Comparison of ENCODE assay signal across 8 cellular contexts in genomic region chr11:67464411-67465189, GRCh38. TPM values are rescaled to one million over a fixed set of nuclear protein-coding genes. Genes with fewer than 3 reads are reported as not detected.
A peak's percentile ranks its signal among the peaks of the same experiment; 100 is the strongest.
DNase-seq lines count a peak whose midpoint lies in the region; ATAC-seq, FAIRE-seq and TF ChIP-seq lines count a peak whose summit lies in the region.

No MANE protein-coding gene starts in this region.

- no peaks in the 10 kb centered on the region for H3K36me3 ChIP-seq in H1 (ENCODE audit: control insufficient read depth in 2 of 4, insufficient read depth in 4 of 4, low read length in 3 of 4)
- no peaks in the 10 kb centered on the region for H3K36me3 ChIP-seq in mesendoderm (ENCODE audit: control insufficient read depth, insufficient read depth, low read length)

- H3K27me3 ChIP-seq in H1 (replicated peaks in 1 of 4; ENCODE audit: control insufficient read depth in 3 of 4, extremely low read depth in 1 of 4, insufficient read depth in 3 of 4, low read length in 3 of 4): no peaks in the 10 kb centered on the region
- no peaks in the 10 kb centered on the region for H3K27me3 ChIP-seq in mesendoderm (ENCODE audit: insufficient read depth, low read length, poor library complexity)

- H3K79me1 ChIP-seq in H1 (ENCODE audit: low read depth, low read length) (peaks cover 2% of the 10 kb centered on the region), mesendoderm (ENCODE audit: low read length) (peaks cover 2% of the 10 kb centered on the region)

- TF ChIP-seq EP300 in H1 (IDR thresholded peaks at IDR 0.05; ENCODE audit: borderline replicate concordance in 1 of 2, low read depth in 2 of 2, low read length in 2 of 2): no peak

- no peak for FAIRE-seq in H1 (lab: Jason Lieb, UNC)

- POLR2A ChIA-PET in H1 (lab: Charles Lee; ENCODE audit: partially characterized antibody): interaction anchor here (0.7 to 1.9 kb wide), 14 partner anchors 12 to 73 kb away, joined by 3 to 15 read pairs (median 4); partner anchors contain the start of genes AIP, CDK2AP2, GPR152 and PPP1CA

- H3K9ac ChIP-seq in H1 (replicated peaks in 1 of 4; ENCODE audit: extremely low read depth in 1 of 4, low read depth in 3 of 4, low read length in 3 of 4) (peak overlapping the region; percentile 69 to 93 (median 74)), mesendoderm (ENCODE audit: low read length) (peak overlapping the region; percentile 91)

- TF ChIP-seq CTCF in H1 (IDR thresholded peaks at IDR 0.05; ENCODE audit: control extremely low read depth in 1 of 3, insufficient read depth in 1 of 3, low read depth in 1 of 3, low read length in 3 of 3): no peak

- H2BK12ac ChIP-seq in H1 (ENCODE audit: low read depth, low read length): 0 out of 2 replicates have a peak overlapping the region, but pooled peaks have one; percentile 60

- CTCF ChIA-PET in H1 (lab: Charles Lee; ENCODE audit: partially characterized antibody): interaction anchor here (0.6 to 1.6 kb wide), 6 partner anchors 26 to 160 kb away, joined by 3 to 5 read pairs (median 3); partner anchors contain the start of gene PPP1CA

- peaks cover 0 to 3% of the 10 kb centered on the region in 2 experiments for H4K20me1 ChIP-seq in H1 (replicated peaks in 1 of 2; ENCODE audit: control insufficient read depth in 1 of 2, insufficient read depth in 2 of 2, low read length in 2 of 2)

- H2AK5ac ChIP-seq in H1 (ENCODE audit: low read depth, low read length): no peak overlapping the region
- H2AK5ac ChIP-seq in mesendoderm (ENCODE audit: low read length): peak overlapping the region; percentile 67

- peak overlapping the region; percentile 95 for H4K8ac ChIP-seq in H1 (ENCODE audit: extremely low read depth, insufficient read depth, low read length)
- peak overlapping the region; percentile 44 for H4K8ac ChIP-seq in mesendoderm (ENCODE audit: low read depth, low read length)

- H2BK120ac ChIP-seq in H1 (replicated peaks; ENCODE audit: low read depth, low read length): no peak overlapping the region
- no peak overlapping the region for H2BK120ac ChIP-seq in mesendoderm (ENCODE audit: low read depth, low read length)

- TF ChIP-seq POLR2A in H1 (IDR thresholded peaks at IDR 0.05; ENCODE audit: control extremely low read depth in 1 of 2, low read depth in 2 of 2, low read length in 2 of 2): peak in 1 of 2 experiments; percentile 83; a peak in 2 of 3 replicates

- H3K27ac ChIP-seq in H1 (ENCODE audit: low read depth, low read length): peak overlapping the region; percentile 87
- H3K27ac ChIP-seq in mesendoderm (ENCODE audit: low read depth, low read length): peak overlapping the region; percentile 57

- 19% methylated on average over 40 of the region's 56 CpGs; no CpG with 5 or more reads in 1 of the 2 experiments for WGBS in H1 (ENCODE audit: extremely low coverage in 1 of 2, insufficient coverage in 1 of 2, insufficient read length in 1 of 2, insufficient replicate concordance in 2 of 2, low coverage in 1 of 2, low lambda C conversion rate in 2 of 2, missing lambda C conversion rate in 1 of 2), 2 experiments
- WGBS in mesendoderm (ENCODE audit: extremely low coverage, insufficient coverage, low lambda C conversion rate): no CpG with 5 or more reads among the region's 56 CpGs

- H2BK15ac ChIP-seq in H1 (ENCODE audit: low read length) (peak overlapping the region; percentile 99; the same call in 1 of the 2 replicates), mesendoderm (replicated peaks; ENCODE audit: low read depth) (no peak overlapping the region)

- H3K4me1 ChIP-seq in H1 (replicated peaks in 1 of 4; ENCODE audit: control insufficient read depth in 3 of 4, insufficient read depth in 4 of 4, low read length in 3 of 4): peaks cover 2 to 14% (median 6%) of the 10 kb centered on the region in 4 experiments; a peak in 6 of 7 replicates
- peaks cover 3% of the 10 kb centered on the region for H3K4me1 ChIP-seq in mesendoderm (ENCODE audit: control insufficient read depth, low read depth, low read length)

- H3K4me2 ChIP-seq in H1 (ENCODE audit: insufficient read depth in 1 of 2, low read depth in 2 of 2, low read length in 2 of 2): peak overlapping the region; percentile 70 to 82
- peak overlapping the region; percentile 91 for H3K4me2 ChIP-seq in mesendoderm (ENCODE audit: low read length)

- H4K91ac ChIP-seq in H1 (replicated peaks; ENCODE audit: insufficient read length, low read length): peak overlapping the region; percentile 98

- H3K9me3 ChIP-seq in H1 (ENCODE audit: insufficient read depth in 2 of 2, low read depth in 1 of 2, low read length in 1 of 2): no peaks in the 10 kb centered on the region

- H3K4ac ChIP-seq in H1 (replicated peaks; ENCODE audit: insufficient read length, low read depth, low read length) (peak overlapping the region; percentile 67), mesendoderm (ENCODE audit: low read depth, low read length) (peak overlapping the region; percentile 66)

- ATAC-seq in HG03354 (IDR thresholded peaks at IDR 0.05; ENCODE audit: poor library complexity, severe bottlenecking, unreplicated experiment): peak; percentile 67

- TF ChIP-seq RAD21 in H1 (IDR thresholded peaks at IDR 0.05 in 1 of 2, conservative IDR thresholded peaks at IDR 0.05 in 1 of 2; ENCODE audit: low read depth in 2 of 2, low read length in 2 of 2): no peak

- H3K56ac ChIP-seq in H1 (replicated peaks; ENCODE audit: insufficient read length, low read depth, low read length) (peak overlapping the region; percentile 75), mesendoderm (ENCODE audit: low read length) (peak overlapping the region; percentile 99)

- DNase-seq in NCI-H2227 (lab: John Stamatoyannopoulos, UW; ENCODE audit: unreplicated experiment) (peak; percentile 55), NCI-H2227 treated with DMSO at 0.1 percent for 48 hours (lab: John Stamatoyannopoulos, UW) (no peak), NCI-H774 (lab: John Stamatoyannopoulos, UW) (peak; percentile 91), H1 (ENCODE audit: low read depth in 1 of 2, low spot score in 2 of 2) (peak; percentile 63 to 89), mesendoderm (peak; percentile 94)
- DNase-seq in activated CD8-positive, alpha-beta memory T cell treated with anti-CD3 and anti-CD28 coated beads for 24 hours: peak; percentile 93
- peak; percentile 84 for DNase-seq in stimulated activated CD8-positive, alpha-beta memory T cell treated with anti-CD3 and anti-CD28 coated beads, Interleukin-12 subunit alpha, Interleukin-12 subunit beta, amount 100 ng/mL, for 24 hours (ENCODE audit: extremely low read depth)

- peak overlapping the region; percentile 66; the same call in 1 of the 2 replicates for H2AFZ ChIP-seq in H1 (ENCODE audit: low read length)

- H4K5ac ChIP-seq in H1 (ENCODE audit: insufficient read length, low read depth, low read length) (peak overlapping the region; percentile 82), mesendoderm (ENCODE audit: low read length) (no peak overlapping the region)

- peaks cover 0 to 3% of the 10 kb centered on the region in 2 experiments; a peak in 2 of 4 replicates for H3K79me2 ChIP-seq in H1 (ENCODE audit: control insufficient read depth in 1 of 2, insufficient read depth in 2 of 2, low read length in 2 of 2)
- H3K79me2 ChIP-seq in mesendoderm (ENCODE audit: control insufficient read depth, insufficient read depth, low read length): no peaks in the 10 kb centered on the region

- H3K4me3 ChIP-seq in H1 (ENCODE audit: extremely low read depth in 1 of 4, insufficient read depth in 2 of 4, low read depth in 3 of 4, low read length in 4 of 4) (peak overlapping the region; percentile 76 to 92 (median 85)), mesendoderm (ENCODE audit: low read length) (peak overlapping the region; percentile 80)

- H3K23ac ChIP-seq in H1 (ENCODE audit: insufficient read length) (no peak overlapping the region), mesendoderm (ENCODE audit: low read length) (no peak overlapping the region)

- H2BK20ac ChIP-seq in H1 (ENCODE audit: low read length): no peak overlapping the region

- H3K18ac ChIP-seq in H1 (ENCODE audit: extremely low read depth, low read length): peak overlapping the region; percentile 85; the same call in 1 of the 2 replicates
- H3K18ac ChIP-seq in mesendoderm (ENCODE audit: low read length): peak overlapping the region; percentile 75

- no peak overlapping the region for H3K14ac ChIP-seq in H1 (ENCODE audit: insufficient read length)

- peaks cover 6% of the 10 kb centered on the region for H3K23me2 ChIP-seq in H1 (ENCODE audit: low read depth, low read length)

- H2BK5ac ChIP-seq in H1 (ENCODE audit: low read depth, low read length): peak overlapping the region; percentile 93
- no peak overlapping the region for H2BK5ac ChIP-seq in mesendoderm (ENCODE audit: low read length)

RNA-seq across cellular contexts. Expression of gene TMEM134, which starts 4.5 kb away (rescaled TPM):
- total RNA-seq in H1 (2021; fragmentation: NEBNext Ultra II Directional; extraction: Animal tissue kit (Norgen Biotek cat#: 25700)): 32.4 and 33.5 TPM in 2 replicates
- 229 and 268 TPM in 2 replicates for polyA plus RNA-seq in H1 (2011; rRNA removed)
- polyA plus RNA-seq in H1 (2011; cell fraction: cytosol; rRNA removed): 137 TPM
- polyA plus RNA-seq in H1 (2011; cell fraction: nucleus; rRNA removed): 92.9 TPM
- polyA plus RNA-seq in H1 (2012, experiment 1 of 2): 33.1 to 44.0 TPM (median 41.7 TPM) in 4 replicates
- 29.0 TPM for polyA plus RNA-seq in H1 (2012, experiment 2 of 2)
- polyA plus RNA-seq in H1 (2013, experiment 1 of 2): 35.4 TPM
- 38.9 TPM for polyA plus RNA-seq in H1 (2013, experiment 2 of 2)
- polyA minus RNA-seq in H1 (2011; rRNA and poly(A)+ RNA removed): 3.5 and 4.4 TPM in 2 replicates
- 15.0 TPM for polyA minus RNA-seq in H1 (2011; cell fraction: cytosol; rRNA and poly(A)+ RNA removed)
- 24.3 TPM for polyA minus RNA-seq in H1 (2011; cell fraction: nucleus; rRNA and poly(A)+ RNA removed)
- 27.8 TPM for polyA plus RNA-seq in mesendoderm (2013, experiment 1 of 2)
- polyA plus RNA-seq in mesendoderm (2013, experiment 2 of 2): 25.7 TPM

RNA-seq across cellular contexts. Expression of gene CABP4, which starts 9.4 kb away (rescaled TPM):
- total RNA-seq in H1 (2021; fragmentation: NEBNext Ultra II Directional; extraction: Animal tissue kit (Norgen Biotek cat#: 25700)): not detected in 2 replicates
- 0.03 TPM in 1 of 2 replicates, not detected in the other for polyA plus RNA-seq in H1 (2011; rRNA removed)
- not detected for polyA plus RNA-seq in H1 (2011; cell fraction: cytosol; rRNA removed)
- 0.34 TPM for polyA plus RNA-seq in H1 (2011; cell fraction: nucleus; rRNA removed)
- not detected in 4 replicates for polyA plus RNA-seq in H1 (2012, experiment 1 of 2)
- polyA plus RNA-seq in H1 (2012, experiment 2 of 2): not detected
- polyA plus RNA-seq in H1 (2013, experiment 1 of 2): 0.06 TPM
- polyA plus RNA-seq in H1 (2013, experiment 2 of 2): 0.09 TPM
- not detected in 2 replicates for polyA minus RNA-seq in H1 (2011; rRNA and poly(A)+ RNA removed)
- polyA minus RNA-seq in H1 (2011; cell fraction: cytosol; rRNA and poly(A)+ RNA removed): not detected
- not detected for polyA minus RNA-seq in H1 (2011; cell fraction: nucleus; rRNA and poly(A)+ RNA removed)
- 0.06 TPM for polyA plus RNA-seq in mesendoderm (2013, experiment 1 of 2)
- not detected for polyA plus RNA-seq in mesendoderm (2013, experiment 2 of 2)

RNA-seq across cellular contexts. Expression of gene GPR152, which starts 12.1 kb away (rescaled TPM):
- not detected in 2 replicates for total RNA-seq in H1 (2021; fragmentation: NEBNext Ultra II Directional; extraction: Animal tissue kit (Norgen Biotek cat#: 25700))
- polyA plus RNA-seq in H1 (2011; rRNA removed): not detected in 2 replicates
- polyA plus RNA-seq in H1 (2011; cell fraction: cytosol; rRNA removed): not detected
- polyA plus RNA-seq in H1 (2011; cell fraction: nucleus; rRNA removed): not detected
- polyA plus RNA-seq in H1 (2012, experiment 1 of 2): not detected in 4 replicates
- not detected for polyA plus RNA-seq in H1 (2012, experiment 2 of 2)
- not detected for polyA plus RNA-seq in H1 (2013, experiment 1 of 2)
- polyA plus RNA-seq in H1 (2013, experiment 2 of 2): not detected
- not detected in 2 replicates for polyA minus RNA-seq in H1 (2011; rRNA and poly(A)+ RNA removed)
- polyA minus RNA-seq in H1 (2011; cell fraction: cytosol; rRNA and poly(A)+ RNA removed): not detected
- not detected for polyA minus RNA-seq in H1 (2011; cell fraction: nucleus; rRNA and poly(A)+ RNA removed)
- not detected for polyA plus RNA-seq in mesendoderm (2013, experiment 1 of 2)
- polyA plus RNA-seq in mesendoderm (2013, experiment 2 of 2): not detected

RNA-seq across cellular contexts. Expression of gene AIP, which starts 18.2 kb away (rescaled TPM):
- total RNA-seq in H1 (2021; fragmentation: NEBNext Ultra II Directional; extraction: Animal tissue kit (Norgen Biotek cat#: 25700)): 28.8 and 29.8 TPM in 2 replicates
- polyA plus RNA-seq in H1 (2011; rRNA removed): 54.4 and 68.6 TPM in 2 replicates
- 66.1 TPM for polyA plus RNA-seq in H1 (2011; cell fraction: cytosol; rRNA removed)
- 52.2 TPM for polyA plus RNA-seq in H1 (2011; cell fraction: nucleus; rRNA removed)
- 25.4 to 39.2 TPM (median 35.0 TPM) in 4 replicates for polyA plus RNA-seq in H1 (2012, experiment 1 of 2)
- polyA plus RNA-seq in H1 (2012, experiment 2 of 2): 35.9 TPM
- 19.5 TPM for polyA plus RNA-seq in H1 (2013, experiment 1 of 2)
- 19.1 TPM for polyA plus RNA-seq in H1 (2013, experiment 2 of 2)
- 27.2 TPM in 2 replicates for polyA minus RNA-seq in H1 (2011; rRNA and poly(A)+ RNA removed)
- 19.8 TPM for polyA minus RNA-seq in H1 (2011; cell fraction: cytosol; rRNA and poly(A)+ RNA removed)
- polyA minus RNA-seq in H1 (2011; cell fraction: nucleus; rRNA and poly(A)+ RNA removed): 17.7 TPM
- 14.4 TPM for polyA plus RNA-seq in mesendoderm (2013, experiment 1 of 2)
- polyA plus RNA-seq in mesendoderm (2013, experiment 2 of 2): 14.2 TPM

RNA-seq across cellular contexts. Expression of gene CORO1B, which starts 21.3 kb away (rescaled TPM):
- total RNA-seq in H1 (2021; fragmentation: NEBNext Ultra II Directional; extraction: Animal tissue kit (Norgen Biotek cat#: 25700)): 77.1 and 84.3 TPM in 2 replicates
- 131 and 148 TPM in 2 replicates for polyA plus RNA-seq in H1 (2011; rRNA removed)
- 141 TPM for polyA plus RNA-seq in H1 (2011; cell fraction: cytosol; rRNA removed)
- polyA plus RNA-seq in H1 (2011; cell fraction: nucleus; rRNA removed): 193 TPM
- 50.9 to 80.4 TPM (median 78.0 TPM) in 4 replicates for polyA plus RNA-seq in H1 (2012, experiment 1 of 2)
- polyA plus RNA-seq in H1 (2012, experiment 2 of 2): 77.6 TPM
- 61.1 TPM for polyA plus RNA-seq in H1 (2013, experiment 1 of 2)
- 55.9 TPM for polyA plus RNA-seq in H1 (2013, experiment 2 of 2)
- polyA minus RNA-seq in H1 (2011; rRNA and poly(A)+ RNA removed): 47.7 and 82.2 TPM in 2 replicates
- polyA minus RNA-seq in H1 (2011; cell fraction: cytosol; rRNA and poly(A)+ RNA removed): 51.7 TPM
- 65.5 TPM for polyA minus RNA-seq in H1 (2011; cell fraction: nucleus; rRNA and poly(A)+ RNA removed)
- 44.3 TPM for polyA plus RNA-seq in mesendoderm (2013, experiment 1 of 2)
- polyA plus RNA-seq in mesendoderm (2013, experiment 2 of 2): 48.8 TPM
